1 cellular context compared by ENCODE assay signal in genomic region chr7:45978731-45979211, GRCh38.
TF ChIP-seq lines count a peak whose summit lies in the region.

No MANE protein-coding gene starts in this region.

TF ChIP-seq in HepG2, 621 proteins besides CTCF, POLR2A, EP300 and RAD21:
- TF ChIP-seq ZNF142 (CRISPR knock-in tag; IDR thresholded peaks at IDR 0.05) (no peak), ZNF484 (CRISPR knock-in tag; IDR thresholded peaks at IDR 0.05; ENCODE audit: borderline replicate concordance, low read depth) (no peak), ATF1 (CRISPR knock-in tag; IDR thresholded peaks at IDR 0.05) (no peak), ZNF562 (CRISPR knock-in tag; IDR thresholded peaks at IDR 0.05; ENCODE audit: borderline replicate concordance) (no peak), RCOR2 (CRISPR knock-in tag; IDR thresholded peaks at IDR 0.05) (no peak), ZHX2 (IDR thresholded peaks at IDR 0.05; ENCODE audit: low read depth) (no peak), ZHX2 (CRISPR knock-in tag; IDR thresholded peaks at IDR 0.05; ENCODE audit: borderline replicate concordance) (no peak), PRPF4 (IDR thresholded peaks at IDR 0.05; ENCODE audit: low read depth, low read length, poor library complexity, severe bottlenecking) (no peak), ZNF660 (CRISPR knock-in tag; IDR thresholded peaks at IDR 0.05; ENCODE audit: borderline replicate concordance, low read depth) (no peak), THAP8 (CRISPR knock-in tag; IDR thresholded peaks at IDR 0.05; ENCODE audit: borderline replicate concordance) (no peak), RAD51 (IDR thresholded peaks at IDR 0.05; ENCODE audit: borderline replicate concordance) (no peak)
